In genomic region chr4:15654556-15655222, GRCh38 we compare ENCODE assay signal across 8 cellular contexts.
A peak's percentile ranks its signal among the peaks of the same experiment; 100 is the strongest.
DNase-seq lines count a peak whose midpoint lies in the region; ATAC-seq, FAIRE-seq and TF ChIP-seq lines count a peak whose summit lies in the region.

No MANE protein-coding gene starts in this region.

- peaks cover 80% of the 10 kb centered on the region for H3K4me1 Mint-ChIP-seq in activated naive CD8-positive, alpha-beta T cell treated with anti-CD3 and anti-CD28 coated beads, Interleukin-2, amount 50 U/mL, for 24 hours

- peak overlapping the region; percentile 86 for H3K4me3 ChIP-seq in AG09309 (ENCODE audit: control insufficient read depth, low read depth, low read length)

- no peak for TF ChIP-seq CTCF in AG09309 (IDR thresholded peaks at IDR 0.05; ENCODE audit: control insufficient read depth, insufficient read depth, low read depth, low read length, missing control alignments)

- ATAC-seq in GM18870 (IDR thresholded peaks at IDR 0.05; ENCODE audit: unreplicated experiment) (peak; percentile 33), HG03103 (IDR thresholded peaks at IDR 0.05; ENCODE audit: low read depth, unreplicated experiment) (peak; percentile 42)
- peak; percentile 35 for ATAC-seq in activated naive CD8-positive, alpha-beta T cell treated with anti-CD3 and anti-CD28 coated beads, Interleukin-2, amount 50 U/mL, for 24 hours

- no peak for DNase-seq in AG09309 (ENCODE audit: low read depth)
- DNase-seq in RCC 7860 (ENCODE audit: low spot score) = peak; percentile 9
- peak; percentile 56 for DNase-seq in activated naive CD8-positive, alpha-beta T cell treated with anti-CD3 and anti-CD28 coated beads, Interleukin-2, amount 50 U/mL, for 24 hours
- DNase-seq in hypothalamus (lab: John Stamatoyannopoulos, UW) = peak in 46 of 51 donors; percentile 10 to 83 (median 48)
- DNase-seq in retina = peak; percentile 79
- no peak for DNase-seq in NCI-H2196 (lab: John Stamatoyannopoulos, UW; ENCODE audit: unreplicated experiment)

- no peaks in the 10 kb centered on the region for H3K27me3 Mint-ChIP-seq in activated naive CD8-positive, alpha-beta T cell treated with anti-CD3 and anti-CD28 coated beads, Interleukin-2, amount 50 U/mL, for 24 hours

- no peaks in the 10 kb centered on the region for H3K9me3 Mint-ChIP-seq in activated naive CD8-positive, alpha-beta T cell treated with anti-CD3 and anti-CD28 coated beads, Interleukin-2, amount 50 U/mL, for 24 hours

- H3K27ac Mint-ChIP-seq in activated naive CD8-positive, alpha-beta T cell treated with anti-CD3 and anti-CD28 coated beads, Interleukin-2, amount 50 U/mL, for 24 hours = peak overlapping the region; percentile 96

- H3K36me3 Mint-ChIP-seq in activated naive CD8-positive, alpha-beta T cell treated with anti-CD3 and anti-CD28 coated beads, Interleukin-2, amount 50 U/mL, for 24 hours (ENCODE audit: low read depth) = peaks cover 5% of the 10 kb centered on the region

- H3K4me3 Mint-ChIP-seq in activated naive CD8-positive, alpha-beta T cell treated with anti-CD3 and anti-CD28 coated beads, Interleukin-2, amount 50 U/mL, for 24 hours = peak overlapping the region; percentile 97

- no peak for FAIRE-seq in RCC 7860 (lab: Jason Lieb, UNC)

Comparison
In these comparisons a context has a peak if more than half of its experiments do, and no peak if none do; other contexts are left out.
1. DNase-seq: peak in RCC 7860 (single experiment), activated naive CD8-positive, alpha-beta T cell treated with anti-CD3 and anti-CD28 coated beads, Interleukin-2, amount 50 U/mL, for 24 hours (single experiment), hypothalamus (46 of 51) and retina (single experiment); none in AG09309 (single experiment) and NCI-H2196 (single experiment).
2. Peak in every context shown above with its lines, with median percentiles within 50 percentile points of each other: ATAC-seq.